18 cellular contexts compared by ENCODE assay signal in genomic region chr17:19275457-19276082, GRCh38. TPM values are rescaled to one million over a fixed set of nuclear protein-coding genes. Genes with fewer than 3 reads are reported as not detected.
DNase-seq lines count a peak whose midpoint lies in the region; ATAC-seq and TF ChIP-seq lines count a peak whose summit lies in the region.
"Had no signal": no experiment of that assay in that cellular context is flagged by ENCODE, and none has a peak within 500 bp of the region (broad histone marks: within the 10 kb centered on the region; RNA-seq: fewer than 3 reads in every experiment).

No MANE protein-coding gene starts in this region.

- intact Hi-C loops in uterus (cut with DNase I; ENCODE audit: low total_unique reads) = no loop called here

- H3K4me3 ChIP-seq in uterus = no peak overlapping the region
- H3K4me3 ChIP-seq: MG63, Peyer's patch had no signal

- no peaks in the 10 kb centered on the region for H3K9me3 Mint-ChIP-seq in activated T-cell treated with anti-CD3 and anti-CD28 coated beads, Interleukin-2, amount 50 U/mL, for 72 hours
- no peaks in the 10 kb centered on the region for H3K9me3 Mint-ChIP-seq in mesothelial cell of epicardium

- H3K4me1 ChIP-seq in uterus = peaks cover 0 to 10% of the 10 kb centered on the region in 2 donors

- H3K36me3 Mint-ChIP-seq in activated T-cell treated with anti-CD3 and anti-CD28 coated beads, Interleukin-2, amount 50 U/mL, for 72 hours (ENCODE audit: insufficient read depth in 2 of 2) = no peaks in the 10 kb centered on the region
- H3K36me3 Mint-ChIP-seq in mesothelial cell of epicardium = peaks cover 17% of the 10 kb centered on the region

- ATAC-seq in activated T-cell treated with anti-CD3 and anti-CD28 coated beads, Interleukin-2, amount 50 U/mL, for 72 hours (replicated peaks in 1 of 2) = peak; percentile 43 to 89
- no peak for ATAC-seq in HG02588 (IDR thresholded peaks at IDR 0.05; ENCODE audit: unreplicated experiment)

- peak overlapping the region in 1 of 2 donors; percentile 23 for H3K4me3 Mint-ChIP-seq in activated T-cell treated with anti-CD3 and anti-CD28 coated beads, Interleukin-2, amount 50 U/mL, for 72 hours
- no peak overlapping the region for H3K4me3 Mint-ChIP-seq in mesothelial cell of epicardium
- H3K4me3 Mint-ChIP-seq: CD14-positive monocyte had no signal

- no peak overlapping the region for H3K27ac Mint-ChIP-seq in activated T-cell treated with anti-CD3 and anti-CD28 coated beads, Interleukin-2, amount 50 U/mL, for 72 hours
- H3K27ac Mint-ChIP-seq in mesothelial cell of epicardium = peak overlapping the region; percentile 16

- H3K4me1 Mint-ChIP-seq in activated T-cell treated with anti-CD3 and anti-CD28 coated beads, Interleukin-2, amount 50 U/mL, for 72 hours (ENCODE audit: low read depth) = no peaks in the 10 kb centered on the region
- no peaks in the 10 kb centered on the region for H3K4me1 Mint-ChIP-seq in mesothelial cell of epicardium

- TF ChIP-seq CTCF in mesothelial cell of epicardium (IDR thresholded peaks at IDR 0.05; ENCODE audit: unreplicated experiment) (no peak), uterus (IDR thresholded peaks at IDR 0.05) (no peak)

- peak overlapping the region; percentile 20 for H3K27ac ChIP-seq in angular gyrus (ENCODE audit: low read depth, low read length)
- H3K27ac ChIP-seq in uterus = peak overlapping the region; percentile 28 to 88
- H3K27ac ChIP-seq: Peyer's patch had no signal

- TF ChIP-seq POLR2A in uterus (IDR thresholded peaks at IDR 0.05) = no peak

- H3K27me3 Mint-ChIP-seq in activated T-cell treated with anti-CD3 and anti-CD28 coated beads, Interleukin-2, amount 50 U/mL, for 72 hours (ENCODE audit: low read depth) = peaks cover 10% of the 10 kb centered on the region
- no peaks in the 10 kb centered on the region for H3K27me3 Mint-ChIP-seq in mesothelial cell of epicardium (ENCODE audit: low read depth)

- H3K9me3 ChIP-seq in uterus = no peaks in the 10 kb centered on the region
- H3K9me3 ChIP-seq: MG63, Peyer's patch had no signal

- H3K36me3 ChIP-seq in uterus = no peaks in the 10 kb centered on the region
- H3K36me3 ChIP-seq: MG63, Peyer's patch had no signal

- H3K27me3 ChIP-seq in uterus = no peaks in the 10 kb centered on the region
- H3K27me3 ChIP-seq: MG63, Peyer's patch had no signal

- DNase-seq in activated T-cell treated with anti-CD3 and anti-CD28 coated beads, Interleukin-2, amount 50 U/mL, for 72 hours = no peak
- no peak for DNase-seq in activated T-cell treated with anti-CD3 and anti-CD28 coated beads, Interleukin-2, amount 50 U/mL, for 48 hours
- no peak for DNase-seq in mesothelial cell of epicardium (ENCODE audit: low spot score in 2 of 2, unreplicated experiment in 2 of 2)
- no peak for DNase-seq in uterus
- DNase-seq in NCI-H2196 treated with DMSO at 0.1 percent for 48 hours (lab: John Stamatoyannopoulos, UW; ENCODE audit: unreplicated experiment) = no peak
- DNase-seq in kidney tubule cell (ENCODE audit: low spot score) = no peak
- DNase-seq: COR-L47, DMS53, MG63, NCI-H1930, NCI-H2171 treated with DMSO at 0.1 percent for 48 hours, NCI-H510A, NCI-H82, Peyer's patch, Right ventricle myocardium superior had no signal

RNA-seq across cellular contexts. Expression of gene EPN2, which starts 38.4 kb away (rescaled TPM):
- 1 to 10 TPM; 5.3 to 9.0 TPM for total RNA-seq in activated T-cell treated with anti-CD3 and anti-CD28 coated beads, Interleukin-2, amount 50 U/mL, for 72 hours
- total RNA-seq in mesothelial cell of epicardium = 68.3 to 76.7 TPM (median 70.2 TPM) in 3 replicates
- 100 to 1,000 TPM in 2 of 4 donors, 10 to 100 TPM in 2; 25.6 to 145 (median 84.1) TPM for total RNA-seq in uterus
